In the genomic region with DNA sequence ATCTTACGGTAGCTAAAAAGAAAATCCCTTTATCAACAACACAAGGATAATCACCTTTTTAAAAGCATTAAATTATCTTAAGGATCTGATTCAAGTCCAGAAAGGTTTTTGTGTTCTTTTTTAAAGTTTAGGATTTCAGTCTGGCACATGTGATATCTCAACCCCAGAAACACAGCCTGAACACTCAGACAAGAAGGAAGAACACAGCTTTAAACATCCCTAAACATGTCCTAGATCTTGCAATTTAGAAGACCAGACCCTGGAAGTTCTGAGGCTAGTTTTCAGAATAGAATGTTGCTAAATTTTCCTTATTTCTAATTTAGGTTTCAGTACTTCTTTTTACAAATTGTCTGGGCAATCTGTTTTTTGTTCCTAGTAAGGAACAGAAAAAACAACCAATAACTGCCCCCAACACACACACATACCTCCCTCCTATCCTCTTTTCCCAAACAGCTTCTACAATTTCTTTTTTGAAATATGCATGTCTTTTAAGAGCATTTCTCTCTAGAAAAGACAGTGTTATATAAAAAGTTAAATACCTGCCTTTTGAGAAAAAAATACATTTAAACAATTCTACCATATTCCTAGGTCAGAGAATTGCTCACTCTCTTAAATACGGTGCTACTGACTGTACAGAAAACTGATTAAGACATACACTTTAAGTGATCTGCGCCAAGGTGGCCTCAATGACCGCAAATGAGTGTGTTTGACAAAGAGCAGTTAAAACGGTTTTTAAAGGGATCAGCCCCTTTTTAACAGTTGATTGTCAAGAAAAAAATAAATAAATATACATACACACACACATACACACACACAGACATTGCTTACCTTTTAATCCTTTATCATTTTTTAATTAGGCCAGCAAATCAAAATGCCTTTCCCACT, we compare ENCODE assay signal across 8 cellular contexts. TPM values are rescaled to one million over a fixed set of nuclear protein-coding genes. Genes with fewer than 3 reads are reported as not detected.
DNase-seq lines count a peak whose midpoint lies in the region; ATAC-seq and TF ChIP-seq lines count a peak whose summit lies in the region.

No MANE protein-coding gene starts in this region.

- H3K36me3 ChIP-seq in heart right ventricle (no peaks in the 10 kb centered on the region), vagina (no peaks in the 10 kb centered on the region)
- H3K36me3 ChIP-seq in naive thymus-derived CD4-positive, alpha-beta T cell (ENCODE audit: control insufficient read depth in 2 of 3, insufficient read depth in 3 of 3, low read length in 3 of 3), result no peaks in the 10 kb centered on the region

- no peaks in the 10 kb centered on the region for H3K36me3 Mint-ChIP-seq in naive thymus-derived CD4-positive, alpha-beta T cell

- H3K9me3 ChIP-seq in heart right ventricle, result no peaks in the 10 kb centered on the region
- H3K9me3 ChIP-seq in vagina, result no peaks in the 10 kb centered on the region
- no peaks in the 10 kb centered on the region for H3K9me3 ChIP-seq in naive thymus-derived CD4-positive, alpha-beta T cell (ENCODE audit: control insufficient read depth in 2 of 3, low read length in 3 of 3)

- CTCF ChIA-PET in naive thymus-derived CD4-positive, alpha-beta T cell (lab: Charles Lee), result no interaction called here

- peaks cover 2 to 47% (median 22%) of the 10 kb centered on the region in 5 donors for H3K27me3 Mint-ChIP-seq in naive thymus-derived CD4-positive, alpha-beta T cell

- H3K4me3 ChIP-seq in heart right ventricle (peak overlapping the region; percentile 48 to 81 (median 68)), astrocyte of the cerebellum (ENCODE audit: low read depth, low read length) (peak overlapping the region; percentile 71), vagina (peak overlapping the region; percentile 55 to 86)
- H3K4me3 ChIP-seq in naive thymus-derived CD4-positive, alpha-beta T cell (ENCODE audit: low read length), result no peak overlapping the region

- peaks cover 0 to 36% (median 34%) of the 10 kb centered on the region in 7 donors for H3K4me1 Mint-ChIP-seq in naive thymus-derived CD4-positive, alpha-beta T cell

- in situ Hi-C loops in astrocyte of the cerebellum (cut with HindIII; ENCODE audit: low sequenced_read_pairs), result no loop called here

- H3K4me1 ChIP-seq in heart right ventricle, result peaks cover 5 to 66% (median 37%) of the 10 kb centered on the region in 9 donors
- peaks cover 55% of the 10 kb centered on the region for H3K4me1 ChIP-seq in vagina
- peaks cover 0 to 6% of the 10 kb centered on the region in 2 donors for H3K4me1 ChIP-seq in naive thymus-derived CD4-positive, alpha-beta T cell (ENCODE audit: control insufficient read depth in 2 of 2, insufficient read depth in 2 of 2, low read length in 2 of 2)

- 9 to 12% methylated on average over 5 of the region's 5 CpGs for WGBS in heart right ventricle, 2 donors

- H3K4me3 Mint-ChIP-seq in naive thymus-derived CD4-positive, alpha-beta T cell, result peak overlapping the region in 3 of 10 donors; percentile 5 to 65 (median 61)

- no peak for TF ChIP-seq POLR2A in vagina (IDR thresholded peaks at IDR 0.05)

- H3K27ac Mint-ChIP-seq in naive thymus-derived CD4-positive, alpha-beta T cell, result no peak overlapping the region

- intact Hi-C loops in heart right ventricle (cut with DNase I), result loop anchor here in 8 of 10 donors (2.0 to 10.0 kb wide), 12 partner anchors 38 to 667 kb away; no protein-coding TSS in a partner anchor
- intact Hi-C loops in Right ventricle myocardium superior (cut with DNase I), result loop anchor here (5.0 kb wide), 1 partner anchor 93 kb away; no protein-coding TSS in a partner anchor
- intact Hi-C loops in vagina (cut with DNase I), result no loop called here
- intact Hi-C loops in naive thymus-derived CD4-positive, alpha-beta T cell (cut with micrococcal nuclease), result loop anchor here in 1 of 2 donors (10.0 kb wide), 1 partner anchor 101 kb away; no protein-coding TSS in a partner anchor

- TF ChIP-seq CTCF in heart right ventricle (IDR thresholded peaks at IDR 0.05), result no peak
- no peak for TF ChIP-seq CTCF in astrocyte of the cerebellum (IDR thresholded peaks at IDR 0.05; ENCODE audit: low read depth, low read length, missing control alignments)
- no peak for TF ChIP-seq CTCF in vagina (IDR thresholded peaks at IDR 0.05)

- H3K9me3 Mint-ChIP-seq in naive thymus-derived CD4-positive, alpha-beta T cell, result peaks cover 0 to 8% (median 0%) of the 10 kb centered on the region in 11 donors

- DNase-seq in heart right ventricle (peak in 1 of 2 donors; percentile 12), Right ventricle myocardium superior (no peak), astrocyte of the cerebellum (ENCODE audit: low read depth) (no peak), left kidney (ENCODE audit: low read depth, low spot score) (peak; percentile 68), vagina (ENCODE audit: extremely low spot score in 2 of 2) (no peak), GDM1 (lab: John Stamatoyannopoulos, UW) (no peak)
- no peak for DNase-seq in naive thymus-derived CD4-positive, alpha-beta T cell

- peak overlapping the region; percentile 76 to 98 (median 92) for H3K27ac ChIP-seq in heart right ventricle
- peak overlapping the region; percentile 89 for H3K27ac ChIP-seq in vagina
- H3K27ac ChIP-seq in naive thymus-derived CD4-positive, alpha-beta T cell (ENCODE audit: low read depth, low read length), result no peak overlapping the region

- POLR2A ChIA-PET in naive thymus-derived CD4-positive, alpha-beta T cell (lab: Charles Lee), result no interaction called here

- H3K27me3 ChIP-seq in heart right ventricle (peaks cover 0 to 36% (median 0%) of the 10 kb centered on the region in 7 donors), vagina (no peaks in the 10 kb centered on the region)
- H3K27me3 ChIP-seq in naive thymus-derived CD4-positive, alpha-beta T cell (ENCODE audit: control insufficient read depth in 2 of 2, insufficient read depth in 2 of 2, low read length in 2 of 2), result peaks cover 0 to 19% of the 10 kb centered on the region in 2 donors

- ATAC-seq in heart right ventricle (no peak), Right ventricle myocardium superior (ENCODE audit: poor library complexity) (no peak), GM19455 (IDR thresholded peaks at IDR 0.05; ENCODE audit: unreplicated experiment) (no peak)
- ATAC-seq in naive thymus-derived CD4-positive, alpha-beta T cell, result no peak

RNA-seq across cellular contexts. Expression of a gene that starts 0.8 kb away (rescaled TPM):
- total RNA-seq in heart right ventricle (10 to 100 TPM in 9 of 10 donors, 1 to 10 TPM in 1; 9.8 to 22.9 (median 13.1) TPM), Right ventricle myocardium superior (8.6 TPM), vagina (20.6 TPM)
- polyA plus RNA-seq in heart right ventricle, result 10 to 100 TPM in 1 of 2 donors, 1 to 10 TPM in 1; 3.3 to 17.2 TPM
- 1 to 10 TPM in 1 of 5 experiments, under 1 TPM in 1, not detected in 3; 0.90 to 1.5 TPM for total RNA-seq in naive thymus-derived CD4-positive, alpha-beta T cell
- polyA plus RNA-seq in naive thymus-derived CD4-positive, alpha-beta T cell, result not detected
